Comparison of ENCODE assay signal across 2 cellular contexts in the genomic region with DNA sequence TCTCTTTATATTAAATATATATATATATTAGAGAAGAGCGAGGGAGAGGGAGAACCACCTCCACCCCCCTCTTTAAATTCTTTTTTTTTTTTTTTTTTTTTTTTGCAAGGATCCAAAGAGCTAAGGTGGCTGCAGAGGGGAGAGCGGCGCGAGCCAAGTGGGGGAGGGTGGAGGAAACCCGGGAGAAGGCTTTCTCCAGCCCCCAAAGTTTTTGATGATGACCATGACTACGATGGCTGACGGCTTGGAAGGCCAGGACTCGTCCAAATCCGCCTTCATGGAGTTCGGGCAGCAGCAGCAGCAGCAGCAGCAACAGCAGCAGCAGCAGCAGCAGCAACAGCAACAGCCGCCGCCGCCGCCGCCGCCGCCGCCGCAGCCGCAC.
TF ChIP-seq lines count a peak whose summit lies in the region.

No MANE protein-coding gene starts in this region.

TF ChIP-seq in SK-N-SH, 30 proteins besides CTCF, POLR2A, EP300 and RAD21 (continued from another document):
- TF ChIP-seq JUND (IDR thresholded peaks at IDR 0.05), result no peak

TF ChIP-seq in SK-N-SH treated with all-trans-retinoic acid at 6 μM for 48 hours, 23 proteins besides CTCF, POLR2A, EP300 and RAD21 (continued from another document):
- TF ChIP-seq, protein P1, sequence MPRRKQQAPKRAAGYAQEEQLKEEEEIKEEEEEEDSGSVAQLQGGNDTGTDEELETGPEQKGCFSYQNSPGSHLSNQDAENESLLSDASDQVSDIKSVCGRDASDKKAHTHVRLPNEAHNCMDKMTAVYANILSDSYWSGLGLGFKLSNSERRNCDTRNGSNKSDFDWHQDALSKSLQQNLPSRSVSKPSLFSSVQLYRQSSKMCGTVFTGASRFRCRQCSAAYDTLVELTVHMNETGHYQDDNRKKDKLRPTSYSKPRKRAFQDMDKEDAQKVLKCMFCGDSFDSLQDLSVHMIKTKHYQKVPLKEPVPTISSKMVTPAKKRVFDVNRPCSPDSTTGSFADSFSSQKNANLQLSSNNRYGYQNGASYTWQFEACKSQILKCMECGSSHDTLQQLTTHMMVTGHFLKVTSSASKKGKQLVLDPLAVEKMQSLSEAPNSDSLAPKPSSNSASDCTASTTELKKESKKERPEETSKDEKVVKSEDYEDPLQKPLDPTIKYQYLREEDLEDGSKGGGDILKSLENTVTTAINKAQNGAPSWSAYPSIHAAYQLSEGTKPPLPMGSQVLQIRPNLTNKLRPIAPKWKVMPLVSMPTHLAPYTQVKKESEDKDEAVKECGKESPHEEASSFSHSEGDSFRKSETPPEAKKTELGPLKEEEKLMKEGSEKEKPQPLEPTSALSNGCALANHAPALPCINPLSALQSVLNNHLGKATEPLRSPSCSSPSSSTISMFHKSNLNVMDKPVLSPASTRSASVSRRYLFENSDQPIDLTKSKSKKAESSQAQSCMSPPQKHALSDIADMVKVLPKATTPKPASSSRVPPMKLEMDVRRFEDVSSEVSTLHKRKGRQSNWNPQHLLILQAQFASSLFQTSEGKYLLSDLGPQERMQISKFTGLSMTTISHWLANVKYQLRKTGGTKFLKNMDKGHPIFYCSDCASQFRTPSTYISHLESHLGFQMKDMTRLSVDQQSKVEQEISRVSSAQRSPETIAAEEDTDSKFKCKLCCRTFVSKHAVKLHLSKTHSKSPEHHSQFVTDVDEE (CRISPR knock-in tag; IDR thresholded peaks at IDR 0.05), result no peak
- TF ChIP-seq SNAI2 (CRISPR knock-in tag; IDR thresholded peaks at IDR 0.05) (no peak), PPARA (CRISPR knock-in tag; IDR thresholded peaks at IDR 0.05; ENCODE audit: borderline replicate concordance) (no peak), ZNF70 (CRISPR knock-in tag; IDR thresholded peaks at IDR 0.05) (no peak)
- TF ChIP-seq, protein P2, sequence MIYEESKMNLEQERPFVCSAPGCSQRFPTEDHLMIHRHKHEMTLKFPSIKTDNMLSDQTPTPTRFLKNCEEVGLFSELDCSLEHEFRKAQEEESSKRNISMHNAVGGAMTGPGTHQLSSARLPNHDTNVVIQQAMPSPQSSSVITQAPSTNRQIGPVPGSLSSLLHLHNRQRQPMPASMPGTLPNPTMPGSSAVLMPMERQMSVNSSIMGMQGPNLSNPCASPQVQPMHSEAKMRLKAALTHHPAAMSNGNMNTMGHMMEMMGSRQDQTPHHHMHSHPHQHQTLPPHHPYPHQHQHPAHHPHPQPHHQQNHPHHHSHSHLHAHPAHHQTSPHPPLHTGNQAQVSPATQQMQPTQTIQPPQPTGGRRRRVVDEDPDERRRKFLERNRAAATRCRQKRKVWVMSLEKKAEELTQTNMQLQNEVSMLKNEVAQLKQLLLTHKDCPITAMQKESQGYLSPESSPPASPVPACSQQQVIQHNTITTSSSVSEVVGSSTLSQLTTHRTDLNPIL (CRISPR knock-in tag; IDR thresholded peaks at IDR 0.05; ENCODE audit: low read depth), result no peak
